ENCODE assay signal across 30 cellular contexts in the genomic region with DNA sequence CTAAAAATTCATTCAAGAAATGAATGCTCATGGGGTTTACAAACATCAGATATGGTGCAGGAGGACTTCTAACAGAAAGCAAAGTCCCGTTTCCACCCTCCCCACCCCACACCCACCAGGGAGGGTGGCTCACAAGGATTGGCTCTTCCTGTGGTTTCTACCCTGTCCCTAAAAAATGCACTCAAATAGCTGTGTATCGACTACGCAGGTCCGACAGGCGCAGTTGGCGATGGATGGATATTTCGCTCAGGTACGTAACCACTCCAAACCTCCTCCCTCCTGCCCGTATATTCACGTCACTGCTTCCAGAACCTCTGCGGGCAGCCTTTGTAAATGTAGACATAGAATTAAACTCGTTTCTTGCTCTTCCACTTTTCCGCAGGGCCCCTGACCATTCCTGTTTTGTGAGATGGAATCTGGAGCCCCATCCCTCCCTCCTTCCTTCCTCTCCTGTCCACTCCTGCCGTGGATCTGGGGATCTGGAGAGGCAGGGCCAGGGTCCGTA.
"Had no signal": no experiment of that assay in that cellular context is flagged by ENCODE, and none has a peak within 500 bp of the region (broad histone marks: within the 10 kb centered on the region; RNA-seq: fewer than 3 reads in every experiment).

No MANE protein-coding gene starts in this region.

- H3K4me3 ChIP-seq: ascending aorta, breast epithelium, Peyer's patch, SJSA1 had no signal

- H3K36me3 Mint-ChIP-seq: activated naive CD4-positive, alpha-beta T cell treated with anti-CD3 and anti-CD28 coated beads, Interleukin-2, amount 50 U/mL, for 24 hours; activated naive CD8-positive, alpha-beta T cell treated with anti-CD3 and anti-CD28 coated beads, Interleukin-2, amount 10 ng/mL, durations not matched to agents 7 days and 5 days had no signal

- H3K9me3 Mint-ChIP-seq: activated CD4-positive, alpha-beta T cell treated with anti-CD3 and anti-CD28 coated beads, Interleukin-2, amount 10 ng/mL, durations not matched to agents 24 days and 14 days; activated naive CD8-positive, alpha-beta T cell treated with anti-CD3 and anti-CD28 coated beads, Interleukin-2, amount 10 ng/mL, durations not matched to agents 7 days and 5 days; T-helper 2 cell treated with Interferon-gamma antibody and Interleukin-4, amounts not matched to agents 5 μg/mL and 100 μg/mL, for 36 hours had no signal

- H3K9me3 ChIP-seq: SK-N-SH had no signal

- H3K27me3 Mint-ChIP-seq: activated CD8-positive, alpha-beta T cell treated with anti-CD3 and anti-CD28 coated beads for 36 hours had no signal

- H3K4me2 ChIP-seq: SK-N-SH had no signal

- DNase-seq: activated CD4-positive, alpha-beta T cell treated with anti-CD3 and anti-CD28 coated beads, Interleukin-2, amount 10 ng/mL, durations not matched to agents 24 days and 14 days; activated CD4-positive, alpha-beta T cell treated with anti-CD3 and anti-CD28 coated beads, Interleukin-2, amount 50 U/mL, for 4 hours; activated CD8-positive, alpha-beta T cell treated with anti-CD3 and anti-CD28 coated beads for 36 hours; activated gamma-delta T cell; activated naive CD4-positive, alpha-beta T cell treated with Interleukin-2 at 50 U/mL for 16 hours; activated naive CD8-positive, alpha-beta T cell treated with anti-CD3 and anti-CD28 coated beads, Interleukin-2, amount 10 ng/mL, durations not matched to agents 7 days and 5 days; activated T-cell treated with anti-CD3 and anti-CD28 coated beads, Interleukin-2, amount 50 U/mL, for 1 hour; activated T-cell treated with anti-CD3 and anti-CD28 coated beads, Interleukin-2, amount 50 U/mL, for 72 hours; amygdala; NCI-H1105; NCI-H1417 treated with DMSO at 0.1 percent for 48 hours; NCI-H187 treated with DMSO at 0.1 percent for 48 hours; NCI-H2081; NCI-H2171 treated with DMSO at 0.1 percent for 48 hours; NCI-H2227 treated with DMSO at 0.1 percent for 48 hours; NCI-H446; NCI-H524; NK-92 treated with Interleukin-12 subunit alpha and Interleukin-12 subunit beta, amount 100 ng/mL, for 24 hours; PC-3; Peyer's patch; SHP77 treated with DMSO at 0.1 percent for 48 hours; SK-N-SH had no signal

- FAIRE-seq: TTC549 had no signal

- H3K36me3 ChIP-seq: ascending aorta, breast epithelium, Peyer's patch, SJSA1 had no signal

- H3K4me1 Mint-ChIP-seq: activated CD4-positive, alpha-beta T cell treated with anti-CD3 and anti-CD28 coated beads, Interleukin-2, amount 10 ng/mL, durations not matched to agents 24 days and 14 days; activated naive CD4-positive, alpha-beta T cell treated with anti-CD3 and anti-CD28 coated beads, Interleukin-2, amount 50 U/mL, for 24 hours; activated naive CD8-positive, alpha-beta T cell treated with anti-CD3 and anti-CD28 coated beads, Interleukin-2, amount 10 ng/mL, durations not matched to agents 7 days and 5 days; activated T-helper 17 cell treated with anti-CD3 and anti-CD28 coated beads, Interleukin-2, amount 50 U/mL, for 72 hours had no signal

- H3K4me3 Mint-ChIP-seq: activated CD4-positive, alpha-beta T cell treated with anti-CD3 and anti-CD28 coated beads, Interleukin-2, amount 10 ng/mL, durations not matched to agents 24 days and 14 days; activated CD8-positive, alpha-beta T cell treated with anti-CD3 and anti-CD28 coated beads for 36 hours; activated naive CD4-positive, alpha-beta T cell treated with anti-CD3 and anti-CD28 coated beads, Interleukin-2, amount 50 U/mL, for 24 hours; activated naive CD8-positive, alpha-beta T cell treated with anti-CD3 and anti-CD28 coated beads, Interleukin-2, amount 10 ng/mL, durations not matched to agents 7 days and 5 days; activated T-cell treated with anti-CD3 and anti-CD28 coated beads, Interleukin-2, amount 50 U/mL, for 72 hours; activated T-helper 17 cell treated with anti-CD3 and anti-CD28 coated beads, Interleukin-2, amount 50 U/mL, for 72 hours; T-helper 1 cell treated with Interleukin-12 subunit alpha and Interleukin-12 subunit beta and Interleukin-4 antibody, amounts not matched to agents 30 μg/mL and 1 μg/mL, for 36 hours; T-helper 2 cell treated with Interferon-gamma antibody and Interleukin-4, amounts not matched to agents 5 μg/mL and 100 μg/mL, for 36 hours had no signal

- H3K27ac Mint-ChIP-seq: activated CD4-positive, alpha-beta T cell treated with anti-CD3 and anti-CD28 coated beads, Interleukin-2, amount 10 ng/mL, durations not matched to agents 24 days and 14 days; activated CD8-positive, alpha-beta T cell treated with anti-CD3 and anti-CD28 coated beads for 36 hours; activated naive CD4-positive, alpha-beta T cell treated with anti-CD3 and anti-CD28 coated beads, Interleukin-2, amount 50 U/mL, for 24 hours; activated naive CD8-positive, alpha-beta T cell treated with anti-CD3 and anti-CD28 coated beads, Interleukin-2, amount 10 ng/mL, durations not matched to agents 7 days and 5 days; activated T-cell treated with anti-CD3 and anti-CD28 coated beads, Interleukin-2, amount 50 U/mL, for 72 hours; activated T-helper 17 cell treated with anti-CD3 and anti-CD28 coated beads, Interleukin-2, amount 50 U/mL, for 72 hours; T-helper 1 cell treated with Interleukin-12 subunit alpha and Interleukin-12 subunit beta and Interleukin-4 antibody, amounts not matched to agents 30 μg/mL and 1 μg/mL, for 36 hours; T-helper 2 cell treated with Interferon-gamma antibody and Interleukin-4, amounts not matched to agents 5 μg/mL and 100 μg/mL, for 36 hours had no signal

- H3K4me1 ChIP-seq: ascending aorta, breast epithelium, Peyer's patch had no signal

- H3K27me3 ChIP-seq: ascending aorta, Peyer's patch, SJSA1 had no signal

- H3K27ac ChIP-seq: ascending aorta, breast epithelium, Peyer's patch, SJSA1 had no signal

- ATAC-seq: activated CD8-positive, alpha-beta T cell treated with anti-CD3 and anti-CD28 coated beads for 36 hours; activated T-cell treated with anti-CD3 and anti-CD28 coated beads, Interleukin-2, amount 50 U/mL, for 72 hours; activated T-helper 17 cell treated with anti-CD3 and anti-CD28 coated beads, Interleukin-2, amount 50 U/mL, for 72 hours; PC-3 had no signal

- H3K9ac ChIP-seq: SK-N-SH had no signal
